Comparison of ENCODE assay signal across 1 cellular context in genomic region chr11:9473408-9473807, GRCh38.
TF ChIP-seq lines count a peak whose summit lies in the region.

No MANE protein-coding gene starts in this region.

TF ChIP-seq in SK-N-SH, 30 proteins besides CTCF, POLR2A, EP300 and RAD21 (continued from another document):
- TF ChIP-seq FOXM1 (IDR thresholded peaks at IDR 0.05; ENCODE audit: low read depth) = no peak
- no peak for TF ChIP-seq SIN3A (IDR thresholded peaks at IDR 0.05; ENCODE audit: borderline replicate concordance, low read depth, low read length)
- TF ChIP-seq EZH2phosphoT487 (IDR thresholded peaks at IDR 0.05; ENCODE audit: borderline replicate concordance, low read depth) = no peak
- TF ChIP-seq GABPA (IDR thresholded peaks at IDR 0.05; ENCODE audit: low read depth) = no peak
- no peak for TF ChIP-seq REST (IDR thresholded peaks at IDR 0.05; ENCODE audit: low read depth, low read length)
- no peak for TF ChIP-seq MAX (IDR thresholded peaks at IDR 0.05; ENCODE audit: low read depth)
